9 cellular contexts compared by ENCODE assay signal in genomic region chr16:77788196-77789084, GRCh38. TPM values are rescaled to one million over a fixed set of nuclear protein-coding genes. Genes with fewer than 3 reads are reported as not detected.
A peak's percentile ranks its signal among the peaks of the same experiment; 100 is the strongest.
DNase-seq lines count a peak whose midpoint lies in the region; ATAC-seq and TF ChIP-seq lines count a peak whose summit lies in the region.
"Had no signal": no experiment of that assay in that cellular context is flagged by ENCODE, and none has a peak within 500 bp of the region (broad histone marks: within the 10 kb centered on the region; RNA-seq: fewer than 3 reads in every experiment).

VAT1L (plus strand) TSS chr16:77788564; CDS start chr16:77788683, 119 bp downstream.

- no peak for TF ChIP-seq POLR2A in erythroblast (IDR thresholded peaks at IDR 0.05; ENCODE audit: low read length)

- DNase-seq in C1 segment of cervical spinal cord (lab: John Stamatoyannopoulos, UW) (peak in 13 of 14 donors; percentile 12 to 90 (median 56)), T-helper 17 cell (no peak), erythroblast (lab: John Stamatoyannopoulos, UW) (peak; percentile 5 to 27), midbrain (lab: John Stamatoyannopoulos, UW) (peak; percentile 72), type B pancreatic cell (ENCODE audit: extremely low spot score, unreplicated experiment) (peak; percentile 70)
- no peak for DNase-seq in NK-92 treated with Interleukin-12 subunit alpha and Interleukin-12 subunit beta, amount 100 ng/mL, for 24 hours (lab: John Stamatoyannopoulos, UW)

- H3K4me1 Mint-ChIP-seq in T-helper 17 cell (peaks cover 7% of the 10 kb centered on the region), type B pancreatic cell (ENCODE audit: unreplicated experiment) (peaks cover 14% of the 10 kb centered on the region)

- H3K27me3 Mint-ChIP-seq in T-helper 17 cell = peaks cover 68% of the 10 kb centered on the region
- H3K27me3 Mint-ChIP-seq in type B pancreatic cell = peaks cover 69% of the 10 kb centered on the region

- H3K27ac Mint-ChIP-seq in T-helper 17 cell (no peak within 1 kb of the TSS), type B pancreatic cell (no peak within 1 kb of the TSS)

- H3K9me3 Mint-ChIP-seq in type B pancreatic cell = no peaks in the 10 kb centered on the region

- H3K36me3 Mint-ChIP-seq in T-helper 17 cell (ENCODE audit: low read depth) = peaks cover 2% of the 10 kb centered on the region
- H3K36me3 Mint-ChIP-seq in type B pancreatic cell = no peaks in the 10 kb centered on the region

- H3K4me3 Mint-ChIP-seq in T-helper 17 cell (peak within 1 kb of the TSS; percentile 81), type B pancreatic cell (peak within 1 kb of the TSS; percentile 91)

- no peak for TF ChIP-seq CTCF in type B pancreatic cell (conservative IDR thresholded peaks at IDR 0.05)

- no peaks in the 10 kb centered on the region for H3K9me3 ChIP-seq in T-helper 17 cell (ENCODE audit: control insufficient read depth, low read length, poor library complexity, severe bottlenecking)

- ATAC-seq in GM21381 (IDR thresholded peaks at IDR 0.05; ENCODE audit: unreplicated experiment) (peak; percentile 64), T-helper 17 cell (no peak), GM21786 (IDR thresholded peaks at IDR 0.05; ENCODE audit: unreplicated experiment) (no peak)

RNA-seq across cellular contexts. Expression of gene VAT1L, which starts in this region (rescaled TPM):
- total RNA-seq in T-helper 17 cell (not detected), type B pancreatic cell (ENCODE audit: low replicate concordance) (0.76 and 12.4 TPM in 2 replicates)
- total RNA-seq: LHCN-M2 had no signal

Comparison
In these comparisons a context has a peak if more than half of its experiments do, and no peak if none do; other contexts are left out.
1. DNase-seq: peak in C1 segment of cervical spinal cord (13 of 14), erythroblast (2 of 2), midbrain (single experiment) and type B pancreatic cell (single experiment); none in T-helper 17 cell (0 of 3) and NK-92 treated with Interleukin-12 subunit alpha and Interleukin-12 subunit beta, amount 100 ng/mL, for 24 hours (single experiment).